18 cellular contexts compared by ENCODE assay signal in the genomic region with DNA sequence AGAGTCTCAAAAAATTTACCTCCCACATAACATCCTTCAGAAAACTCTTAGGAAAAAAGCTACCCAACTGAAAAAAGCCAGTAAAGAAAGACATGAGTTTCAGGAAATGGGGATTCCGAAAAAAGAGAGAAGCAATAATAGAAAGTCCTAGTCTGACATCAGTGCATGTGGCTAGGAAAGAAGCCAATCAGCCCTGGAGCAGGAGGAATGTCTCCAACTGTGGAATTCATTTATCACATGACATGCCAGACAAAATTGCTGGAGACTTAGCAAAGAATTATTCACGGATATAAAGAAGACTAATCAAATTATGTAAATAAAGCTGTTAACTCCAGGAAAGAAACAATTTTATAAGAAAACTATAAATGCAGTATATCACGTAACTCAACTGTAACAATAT.
DNase-seq lines count a peak whose midpoint lies in the region; ATAC-seq, FAIRE-seq and TF ChIP-seq lines count a peak whose summit lies in the region.
"Had no signal": no experiment of that assay in that cellular context is flagged by ENCODE, and none has a peak within 500 bp of the region (broad histone marks: within the 10 kb centered on the region; RNA-seq: fewer than 3 reads in every experiment).

No MANE protein-coding gene starts in this region.

- H3K4me1 ChIP-seq in A673 (ENCODE audit: insufficient read depth, low read length, poor library complexity, severe bottlenecking) (no peaks in the 10 kb centered on the region), HEK293 (ENCODE audit: control insufficient read depth, insufficient read depth, low read length) (peaks cover 2% of the 10 kb centered on the region; the same call in 1 of the 2 replicates), astrocyte (ENCODE audit: insufficient read depth, low read length) (no peaks in the 10 kb centered on the region), neural progenitor cell (peaks cover 22% of the 10 kb centered on the region)

- H3K36me3 Mint-ChIP-seq in astrocyte (ENCODE audit: low read depth, unreplicated experiment) (no peaks in the 10 kb centered on the region), mesothelial cell of epicardium (peaks cover 15% of the 10 kb centered on the region), neural progenitor cell (peaks cover 2% of the 10 kb centered on the region)

- H3K79me2 ChIP-seq in astrocyte (ENCODE audit: insufficient read depth, low read length) (no peaks in the 10 kb centered on the region), neural progenitor cell (ENCODE audit: low read depth) (no peaks in the 10 kb centered on the region)

- no peak overlapping the region for H3K4me2 ChIP-seq in astrocyte (ENCODE audit: low read length)
- H3K4me2 ChIP-seq in neural progenitor cell, result no peak overlapping the region

- no peaks in the 10 kb centered on the region for H3K4me1 Mint-ChIP-seq in astrocyte (ENCODE audit: low read depth, unreplicated experiment)
- peaks cover 36% of the 10 kb centered on the region for H3K4me1 Mint-ChIP-seq in mesothelial cell of epicardium
- H3K4me1 Mint-ChIP-seq in neural progenitor cell, result peaks cover 4% of the 10 kb centered on the region
- H3K4me1 Mint-ChIP-seq: IgD-negative memory B cell had no signal

- H3K27me3 Mint-ChIP-seq in astrocyte (ENCODE audit: low read depth, unreplicated experiment) (no peaks in the 10 kb centered on the region), mesothelial cell of epicardium (ENCODE audit: low read depth) (no peaks in the 10 kb centered on the region), neural progenitor cell (ENCODE audit: insufficient read depth, low read depth) (peaks cover 2% of the 10 kb centered on the region)
- H3K27me3 Mint-ChIP-seq: CD4-positive, alpha-beta T cell; IgD-negative memory B cell had no signal

- peaks cover 8% of the 10 kb centered on the region for H3K9me3 ChIP-seq in A673 (ENCODE audit: low read depth, low read length, poor library complexity, severe bottlenecking)
- no peaks in the 10 kb centered on the region for H3K9me3 ChIP-seq in HEK293 (ENCODE audit: control insufficient read depth, insufficient read depth, low read depth, low read length)
- H3K9me3 ChIP-seq in astrocyte (ENCODE audit: insufficient read depth, low read depth, low read length), result no peaks in the 10 kb centered on the region
- H3K9me3 ChIP-seq in neural progenitor cell (ENCODE audit: low read depth), result peaks cover 8% of the 10 kb centered on the region

- POLR2A ChIA-PET in A673 (lab: Charles Lee; ENCODE audit: low non-redundant PET), result no interaction called here
- POLR2A ChIA-PET in HEK293 (lab: Yijun Ruan, JAX), result no interaction called here

- FAIRE-seq in astrocyte (lab: Jason Lieb, UNC), result no peak
- FAIRE-seq: G401.6, GM12892, GM19239 had no signal

- no peaks in the 10 kb centered on the region for H3K27me3 ChIP-seq in A673 (replicated peaks; ENCODE audit: insufficient read depth, low read depth, low read length, poor library complexity)
- H3K27me3 ChIP-seq in astrocyte (ENCODE audit: insufficient read depth, low read length), result no peaks in the 10 kb centered on the region
- H3K27me3 ChIP-seq in neural progenitor cell, result no peaks in the 10 kb centered on the region

- H3K9me3 Mint-ChIP-seq in astrocyte (ENCODE audit: unreplicated experiment) (peaks cover 5% of the 10 kb centered on the region), mesothelial cell of epicardium (peaks cover 13% of the 10 kb centered on the region), neural progenitor cell (peaks cover 12% of the 10 kb centered on the region)

- intact Hi-C loops in A673 (cut with micrococcal nuclease; ENCODE audit: unreplicated experiment), result loop anchor here (10.0 kb wide), 1 partner anchor 426 kb away; no protein-coding TSS in a partner anchor

- H3K4me3 ChIP-seq in A673 (ENCODE audit: low read depth, low read length, poor library complexity, severe bottlenecking), result no peak overlapping the region
- H3K4me3 ChIP-seq in HEK293 (ENCODE audit: low read depth, low read length), result no peak overlapping the region
- H3K4me3 ChIP-seq in astrocyte (ENCODE audit: insufficient read depth, low read depth, low read length), result no peak overlapping the region
- no peak overlapping the region for H3K4me3 ChIP-seq in neural progenitor cell

- no TSS peak for BruUV-seq in A673 (replicated peaks; lab: Mats Ljungman, UMichigan)

- no peak for TF ChIP-seq CTCF in A673 (conservative IDR thresholded peaks at IDR 0.05; ENCODE audit: low read depth, low read length)
- no peak for TF ChIP-seq CTCF in HEK293 (tag by site-specific recombination; IDR thresholded peaks at IDR 0.05)
- TF ChIP-seq CTCF in astrocyte (IDR thresholded peaks at IDR 0.05; ENCODE audit: insufficient read depth, low read depth, low read length), result no peak
- TF ChIP-seq CTCF in mesothelial cell of epicardium (IDR thresholded peaks at IDR 0.05; ENCODE audit: unreplicated experiment), result no peak
- TF ChIP-seq CTCF in neural progenitor cell (IDR thresholded peaks at IDR 0.05), result no peak

- H3K27ac ChIP-seq in A673 (ENCODE audit: low read depth, low read length, poor library complexity, severe bottlenecking), result no peak overlapping the region
- no peak overlapping the region for H3K27ac ChIP-seq in HEK293 (ENCODE audit: extremely low read depth, low read depth, low read length)
- no peak overlapping the region for H3K27ac ChIP-seq in astrocyte (ENCODE audit: low read depth, low read length)
- H3K27ac ChIP-seq in neural progenitor cell, result no peak overlapping the region
- H3K27ac ChIP-seq: 22Rv1 had no signal

- no peak overlapping the region for H3K27ac Mint-ChIP-seq in astrocyte (ENCODE audit: unreplicated experiment)
- H3K27ac Mint-ChIP-seq in mesothelial cell of epicardium, result no peak overlapping the region
- no peak overlapping the region for H3K27ac Mint-ChIP-seq in neural progenitor cell
- H3K27ac Mint-ChIP-seq: CD4-positive, alpha-beta T cell; IgD-negative memory B cell had no signal

- H3K4me3 Mint-ChIP-seq in astrocyte (ENCODE audit: unreplicated experiment) (no peak overlapping the region), mesothelial cell of epicardium (no peak overlapping the region), neural progenitor cell (no peak overlapping the region)
- H3K4me3 Mint-ChIP-seq: CD4-positive, alpha-beta T cell; IgD-negative memory B cell had no signal

- H3F3A ChIP-seq in neural progenitor cell (ENCODE audit: low read depth), result peaks cover 9% of the 10 kb centered on the region

- H4K20me1 ChIP-seq in astrocyte (ENCODE audit: insufficient read depth, low read length) (no peaks in the 10 kb centered on the region), neural progenitor cell (ENCODE audit: low read depth) (no peaks in the 10 kb centered on the region)

- CTCF ChIA-PET in A673 (lab: Charles Lee) (no interaction called here), HEK293 (lab: Yijun Ruan, JAX) (no interaction called here)

- H2AFZ ChIP-seq in astrocyte (ENCODE audit: low read depth, low read length), result no peak overlapping the region
- H2AFZ ChIP-seq in neural progenitor cell (replicated peaks), result no peak overlapping the region

- no peak for ATAC-seq in HG02970 (IDR thresholded peaks at IDR 0.05; ENCODE audit: low FRiP score, unreplicated experiment)

- H3K9ac ChIP-seq in astrocyte (ENCODE audit: low read length), result no peak overlapping the region
- H3K9ac ChIP-seq in neural progenitor cell, result no peak overlapping the region

- no peaks in the 10 kb centered on the region for H3K36me3 ChIP-seq in A673 (ENCODE audit: insufficient read depth, low read length, poor library complexity, severe bottlenecking)
- no peaks in the 10 kb centered on the region for H3K36me3 ChIP-seq in HEK293 (ENCODE audit: control insufficient read depth in 2 of 2, insufficient read depth in 1 of 2, low read length in 2 of 2)
- no peaks in the 10 kb centered on the region for H3K36me3 ChIP-seq in astrocyte (ENCODE audit: insufficient read depth, low read length)
- no peaks in the 10 kb centered on the region for H3K36me3 ChIP-seq in neural progenitor cell

- DNase-seq in A673 (ENCODE audit: low spot score) (peak; percentile 40), astrocyte (ENCODE audit: low read depth) (peak; percentile 68), myocyte (ENCODE audit: low read depth) (peak; percentile 14), mesothelial cell of epicardium (ENCODE audit: low spot score in 2 of 2, unreplicated experiment in 2 of 2) (no peak), neural progenitor cell (ENCODE audit: low spot score) (no peak)
- DNase-seq: C1 segment of cervical spinal cord; Calu3; CD4-positive, alpha-beta T cell; DMS 273 treated with DMSO at 0.1 percent for 48 hours; HCEC 1CT; KG1 had no signal

TF ChIP-seq in HEK293, 187 proteins besides CTCF, POLR2A, EP300 and RAD21:
- TF ChIP-seq ZNF391 (tag by site-specific recombination; IDR thresholded peaks at IDR 0.05; ENCODE audit: borderline replicate concordance, low read depth) (no peak), SETDB1 (IDR thresholded peaks at IDR 0.05; ENCODE audit: insufficient read length, low read length) (peak; percentile 19)

Comparison
In these comparisons a context has a peak if more than half of its experiments do, and no peak if none do; other contexts are left out.
1. DNase-seq: peak in A673 (single experiment), astrocyte (single experiment) and myocyte (single experiment); none in mesothelial cell of epicardium (0 of 2) and neural progenitor cell (single experiment).